11 cellular contexts compared by ENCODE assay signal in the genomic region with DNA sequence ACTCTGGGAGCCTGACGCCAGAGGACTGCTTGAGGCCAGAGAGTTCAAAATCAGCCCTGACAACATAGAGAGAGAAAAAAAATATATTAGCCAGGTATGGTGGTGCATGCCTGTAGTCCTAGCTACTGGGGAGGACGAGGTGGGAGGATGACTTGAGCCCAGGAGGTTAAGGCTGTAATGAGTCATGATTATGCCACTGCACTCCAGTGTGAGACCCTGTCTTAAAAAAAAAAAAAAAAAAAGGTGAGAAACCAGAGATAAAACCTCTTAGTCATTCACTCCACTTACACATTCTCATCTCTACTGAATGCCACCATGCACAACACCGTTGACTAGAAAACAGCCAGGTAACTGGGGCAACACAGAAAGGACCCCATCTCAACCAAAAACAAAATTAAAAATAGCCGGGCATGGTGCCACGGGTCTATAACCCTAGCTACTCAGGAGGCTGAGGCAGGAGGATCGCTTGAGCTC.
DNase-seq lines count a peak whose midpoint lies in the region; ATAC-seq and TF ChIP-seq lines count a peak whose summit lies in the region.
"Had no signal": no experiment of that assay in that cellular context is flagged by ENCODE, and none has a peak within 500 bp of the region (broad histone marks: within the 10 kb centered on the region; RNA-seq: fewer than 3 reads in every experiment).

No MANE protein-coding gene starts in this region.

- intact Hi-C loops in upper lobe of right lung (cut with DNase I) = no loop called here

- peaks cover 33% of the 10 kb centered on the region for H3K36me3 ChIP-seq in upper lobe of right lung

- H3K9me3 Mint-ChIP-seq in effector memory CD8-positive, alpha-beta T cell = no peaks in the 10 kb centered on the region

- H3K36me3 Mint-ChIP-seq in effector memory CD8-positive, alpha-beta T cell (ENCODE audit: insufficient read depth) = peaks cover 18% of the 10 kb centered on the region

- no peaks in the 10 kb centered on the region for H3K27me3 Mint-ChIP-seq in effector memory CD8-positive, alpha-beta T cell

- DNase-seq in activated gamma-delta T cell treated with Interleukin-2 at 50 U/mL for 16 hours (peak; percentile 5), activated gamma-delta T cell (lab: John Stamatoyannopoulos, UW) (no peak), RKO (ENCODE audit: low spot score) (peak; percentile 14), upper lobe of right lung (no peak), RPMI8226 (no peak), NCI-H187 treated with DMSO at 0.1 percent for 48 hours (lab: John Stamatoyannopoulos, UW) (no peak)
- peak; percentile 10 to 37 (median 10) for DNase-seq in effector memory CD8-positive, alpha-beta T cell
- DNase-seq: dermis blood vessel endothelial cell, NCI-H446, occipital lobe had no signal

- H3K4me3 Mint-ChIP-seq in effector memory CD8-positive, alpha-beta T cell = peak overlapping the region; percentile 54 to 60

- peaks cover 8 to 12% of the 10 kb centered on the region in 2 donors for H3K4me1 Mint-ChIP-seq in effector memory CD8-positive, alpha-beta T cell (ENCODE audit: low read depth in 2 of 2)

- H3K27ac Mint-ChIP-seq in effector memory CD8-positive, alpha-beta T cell = peak overlapping the region; percentile 91 to 98

- peak; percentile 67 for ATAC-seq in effector memory CD8-positive, alpha-beta T cell (replicated peaks)
- ATAC-seq in upper lobe of right lung (no peak), HG02870 (IDR thresholded peaks at IDR 0.05; ENCODE audit: unreplicated experiment) (no peak)

- no peak for TF ChIP-seq CTCF in upper lobe of right lung (IDR thresholded peaks at IDR 0.05)

- no peak overlapping the region for H3K4me3 ChIP-seq in upper lobe of right lung

- no peaks in the 10 kb centered on the region for H3K9me3 ChIP-seq in upper lobe of right lung

- peaks cover 16% of the 10 kb centered on the region for H3K4me1 ChIP-seq in upper lobe of right lung

- H3K27me3 ChIP-seq in upper lobe of right lung = no peaks in the 10 kb centered on the region

- H3K27ac ChIP-seq in upper lobe of right lung = peak overlapping the region; percentile 37

Comparison
In these comparisons a context has a peak if more than half of its experiments do, and no peak if none do; other contexts are left out.
1. DNase-seq: peak in activated gamma-delta T cell treated with Interleukin-2 at 50 U/mL for 16 hours (single experiment), RKO (single experiment) and effector memory CD8-positive, alpha-beta T cell (3 of 3); none in activated gamma-delta T cell (single experiment), upper lobe of right lung (single experiment), RPMI8226 (single experiment) and NCI-H187 treated with DMSO at 0.1 percent for 48 hours (single experiment).